ENCODE assay signal across 26 cellular contexts in the genomic region with DNA sequence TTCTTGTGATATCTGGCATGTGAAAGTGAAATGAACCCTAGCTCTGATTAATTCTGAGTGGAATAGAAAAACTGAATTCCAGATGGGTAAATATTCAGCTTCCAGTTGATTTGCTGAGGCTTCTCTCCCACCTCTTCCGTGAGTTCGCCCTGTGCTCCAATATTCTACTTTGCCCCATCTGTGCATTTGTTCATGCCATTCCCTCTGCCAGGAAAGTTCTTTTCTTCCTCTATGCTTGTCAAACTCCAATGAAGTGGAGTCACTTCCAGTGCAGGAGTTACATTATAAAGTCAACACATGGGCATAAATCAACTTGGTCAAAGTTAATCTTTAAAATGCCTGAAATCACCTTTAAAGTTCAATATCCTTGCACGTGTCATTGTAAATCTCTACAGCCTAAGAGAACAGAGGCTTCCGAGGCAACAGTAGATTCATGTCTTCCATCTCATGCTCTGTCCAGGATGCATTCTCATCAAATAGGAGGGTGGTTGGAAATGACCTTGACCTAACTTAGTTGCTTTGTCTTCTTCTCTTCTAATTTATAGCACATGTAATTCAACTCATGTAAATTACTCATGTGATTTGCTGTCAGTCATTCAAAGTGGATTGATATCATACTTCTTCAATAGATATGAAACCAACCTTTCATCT.
"Had no signal": no experiment of that assay in that cellular context is flagged by ENCODE, and none has a peak within 500 bp of the region (broad histone marks: within the 10 kb centered on the region; RNA-seq: fewer than 3 reads in every experiment).

No MANE protein-coding gene starts in this region.

- H3K27ac ChIP-seq: colonic mucosa, epithelial cell of prostate, esophagus squamous epithelium, gastrocnemius medialis, heart right ventricle, left lung, lower lobe of right lung had no signal

- H3K4me3 ChIP-seq: colonic mucosa, esophagus squamous epithelium, gastrocnemius medialis, heart right ventricle, left lung, lower lobe of right lung, mucosa of descending colon had no signal

- H3K27me3 ChIP-seq: colonic mucosa, esophagus squamous epithelium, left lung had no signal

- H3K36me3 ChIP-seq: colonic mucosa, esophagus squamous epithelium, gastrocnemius medialis, heart right ventricle, left lung, lower lobe of right lung had no signal

- FAIRE-seq: endometrium, islet of Langerhans, keratinocyte had no signal

- H3K4me1 ChIP-seq: colonic mucosa, gastrocnemius medialis, heart right ventricle, left lung, lower lobe of right lung had no signal

- H3K9me3 ChIP-seq: colonic mucosa, esophagus squamous epithelium, gastrocnemius medialis, left lung, lower lobe of right lung, mucosa of descending colon had no signal

- ATAC-seq: effector memory CD8-positive, alpha-beta T cell; esophagus mucosa; gastrocnemius medialis; heart right ventricle; left cardiac atrium; left lung; left ventricle myocardium superior; lower lobe of right lung; mucosa of descending colon had no signal

- DNase-seq: colonic mucosa; cortex of kidney; effector CD8-positive, alpha-beta T cell; effector memory CD8-positive, alpha-beta T cell; endodermal cell; erythroblast; esophagus squamous epithelium; foreskin fibroblast; foreskin melanocyte; gastrocnemius medialis; glutamatergic neuron; head of caudate nucleus; heart right ventricle; hippocampal formation; left cardiac atrium; left lung; left ventricle myocardium superior; lower lobe of right lung; mesenchymal stem cell; mucosa of descending colon; naive B cell had no signal
